ENCODE assay signal across 8 cellular contexts in genomic region chr2:200861617-200862016, GRCh38. TPM values are rescaled to one million over a fixed set of nuclear protein-coding genes. Genes with fewer than 3 reads are reported as not detected.
DNase-seq lines count a peak whose midpoint lies in the region; ATAC-seq and TF ChIP-seq lines count a peak whose summit lies in the region.

No MANE protein-coding gene starts in this region.

- 0 out of 2 replicates have a peak, but pooled peaks cover 10% of the 10 kb centered on the region for H3K4me1 ChIP-seq in HEK293 (ENCODE audit: control insufficient read depth, insufficient read depth, low read length)

- H3K27ac ChIP-seq in HEK293 (ENCODE audit: extremely low read depth, low read depth, low read length), result no peak overlapping the region
- H3K27ac ChIP-seq in skin epidermis, result peak overlapping the region in 10 of 21 experiments; percentile 22 to 100 (median 100)

- intact Hi-C loops in activated CD4-positive, alpha-beta memory T cell treated with anti-CD3 and anti-CD28 coated beads for 36 hours (cut with micrococcal nuclease), result loop anchor here (1.0 to 5.0 kb wide), 7 partner anchors 47 to 401 kb away; partner anchors contain the start of gene SGO2

- POLR2A ChIA-PET in HEK293 (lab: Yijun Ruan, JAX), result interaction anchor here (0.7 kb wide), 1 partner anchor 110 kb away, joined by 3 read pairs; no protein-coding TSS in a partner anchor
- POLR2A ChIA-PET in activated CD4-positive, alpha-beta memory T cell treated with anti-CD3 and anti-CD28 coated beads for 36 hours (lab: Charles Lee), result interaction anchor here (0.9 to 1.3 kb wide), 4 partner anchors 48 to 265 kb away, joined by 3 to 6 read pairs (median 3); no protein-coding TSS in a partner anchor

- H3K4me1 Mint-ChIP-seq in activated CD4-positive, alpha-beta memory T cell treated with anti-CD3 and anti-CD28 coated beads for 36 hours (ENCODE audit: low read depth), result peaks cover 55% of the 10 kb centered on the region
- H3K4me1 Mint-ChIP-seq in glutamatergic neuron (ENCODE audit: low read depth, unreplicated experiment), result peaks cover 22% of the 10 kb centered on the region

- ATAC-seq in GM21723 (IDR thresholded peaks at IDR 0.05; ENCODE audit: unreplicated experiment), result no peak

- H3K4me3 Mint-ChIP-seq in activated CD4-positive, alpha-beta memory T cell treated with anti-CD3 and anti-CD28 coated beads for 36 hours, result peak overlapping the region; percentile 87
- peak overlapping the region; percentile 96 for H3K4me3 Mint-ChIP-seq in glutamatergic neuron (ENCODE audit: unreplicated experiment)

- CTCF ChIA-PET in HEK293 (lab: Yijun Ruan, JAX), result no interaction called here
- CTCF ChIA-PET in activated CD4-positive, alpha-beta memory T cell treated with anti-CD3 and anti-CD28 coated beads for 36 hours (lab: Charles Lee), result interaction anchor here (0.9 kb wide), 1 partner anchor 148 kb away, joined by 3 read pairs; no protein-coding TSS in a partner anchor

- TF ChIP-seq CTCF in HEK293 (tag by site-specific recombination; IDR thresholded peaks at IDR 0.05), result no peak
- TF ChIP-seq CTCF in glutamatergic neuron (IDR thresholded peaks at IDR 0.05; ENCODE audit: partially characterized antibody, unreplicated experiment), result no peak

- no peaks in the 10 kb centered on the region for H3K27me3 Mint-ChIP-seq in activated CD4-positive, alpha-beta memory T cell treated with anti-CD3 and anti-CD28 coated beads for 36 hours
- peaks cover 8% of the 10 kb centered on the region for H3K27me3 Mint-ChIP-seq in glutamatergic neuron (ENCODE audit: unreplicated experiment)

- peaks cover 73% of the 10 kb centered on the region for H3K36me3 Mint-ChIP-seq in activated CD4-positive, alpha-beta memory T cell treated with anti-CD3 and anti-CD28 coated beads for 36 hours
- peaks cover 9% of the 10 kb centered on the region for H3K36me3 Mint-ChIP-seq in glutamatergic neuron (ENCODE audit: unreplicated experiment)

- H3K27ac Mint-ChIP-seq in activated CD4-positive, alpha-beta memory T cell treated with anti-CD3 and anti-CD28 coated beads for 36 hours, result peak overlapping the region; percentile 100
- peak overlapping the region; percentile 100 for H3K27ac Mint-ChIP-seq in glutamatergic neuron (ENCODE audit: unreplicated experiment)

- no peaks in the 10 kb centered on the region for H3K9me3 Mint-ChIP-seq in activated CD4-positive, alpha-beta memory T cell treated with anti-CD3 and anti-CD28 coated beads for 36 hours
- H3K9me3 Mint-ChIP-seq in glutamatergic neuron (ENCODE audit: unreplicated experiment), result peaks cover 17% of the 10 kb centered on the region

- no peaks in the 10 kb centered on the region for H3K9me3 ChIP-seq in HEK293 (ENCODE audit: control insufficient read depth, insufficient read depth, low read depth, low read length)

- H3K4me3 ChIP-seq in HEK293 (ENCODE audit: low read depth, low read length), result peak overlapping the region; percentile 95
- peak overlapping the region; percentile 67 to 100 (median 82) for H3K4me3 ChIP-seq in skin epidermis

- H3K36me3 ChIP-seq in HEK293 (ENCODE audit: control insufficient read depth in 2 of 2, insufficient read depth in 1 of 2, low read length in 2 of 2), result peaks cover 33 to 57% of the 10 kb centered on the region in 2 experiments

- no peak for DNase-seq in activated CD4-positive, alpha-beta memory T cell treated with anti-CD3 and anti-CD28 coated beads for 36 hours
- DNase-seq in glutamatergic neuron (no peak), COR-L47 (lab: John Stamatoyannopoulos, UW) (no peak), activated gamma-delta T cell treated with Interleukin-2 at 50 U/mL for 16 hours (no peak)
- no peak for DNase-seq in stimulated activated CD4-positive, alpha-beta T cell treated with anti-CD3 and anti-CD28 coated beads, Interleukin-2, amount 100 ng/mL, for 48 hours

TF ChIP-seq in HEK293, 187 proteins besides CTCF, POLR2A, EP300 and RAD21:
- TF ChIP-seq IKZF3 (tag by site-specific recombination; IDR thresholded peaks at IDR 0.05) (peak; percentile 52; the same call in 1 of the 2 replicates), ZBTB1 (tag by site-specific recombination; IDR thresholded peaks at IDR 0.05) (no peak), HOXD13 (CRISPR knock-in tag; IDR thresholded peaks at IDR 0.05; ENCODE audit: borderline replicate concordance) (no peak), ZNF513 (tag by site-specific recombination; IDR thresholded peaks at IDR 0.05) (no peak), ZNF660 (tag by site-specific recombination; IDR thresholded peaks at IDR 0.05) (no peak)

RNA-seq across cellular contexts. Expression of gene CLK1, which starts 2.8 kb away (rescaled TPM):
- 100 to 1,000 TPM; 112 to 114 TPM for total RNA-seq in activated CD4-positive, alpha-beta memory T cell treated with anti-CD3 and anti-CD28 coated beads for 36 hours
- 141 TPM for total RNA-seq in glutamatergic neuron (ENCODE audit: unreplicated experiment)

RNA-seq across cellular contexts. Expression of gene PPIL3, which starts 27.3 kb away (rescaled TPM):
- total RNA-seq in activated CD4-positive, alpha-beta memory T cell treated with anti-CD3 and anti-CD28 coated beads for 36 hours, result 10 to 100 TPM; 84.0 to 87.9 TPM
- 44.9 TPM for total RNA-seq in glutamatergic neuron (ENCODE audit: unreplicated experiment)

RNA-seq across cellular contexts. Expression of gene NIF3L1, which starts 27.6 kb away (rescaled TPM):
- total RNA-seq in activated CD4-positive, alpha-beta memory T cell treated with anti-CD3 and anti-CD28 coated beads for 36 hours, result 10 to 100 TPM; 30.8 to 32.7 TPM
- 19.7 TPM for total RNA-seq in glutamatergic neuron (ENCODE audit: unreplicated experiment)

RNA-seq across cellular contexts. Expression of gene BZW1, which starts 49.9 kb away (rescaled TPM):
- total RNA-seq in activated CD4-positive, alpha-beta memory T cell treated with anti-CD3 and anti-CD28 coated beads for 36 hours, result 100 to 1,000 TPM; 416 to 423 TPM
- total RNA-seq in glutamatergic neuron (ENCODE audit: unreplicated experiment), result 232 TPM
